8 cellular contexts compared by ENCODE assay signal in genomic region chr4:139655116-139655515, GRCh38. TPM values are rescaled to one million over a fixed set of nuclear protein-coding genes. Genes with fewer than 3 reads are reported as not detected.
A peak's percentile ranks its signal among the peaks of the same experiment; 100 is the strongest.
DNase-seq lines count a peak whose midpoint lies in the region; ATAC-seq, FAIRE-seq and TF ChIP-seq lines count a peak whose summit lies in the region.

No MANE protein-coding gene starts in this region.

- FAIRE-seq in A549 (lab: Jason Lieb, UNC): no peak

- POLR2A ChIA-PET in A549 (lab: Yijun Ruan, JAX): no interaction called here

- peak; percentile 71 for TF ChIP-seq RAD21 in A549 (conservative IDR thresholded peaks at IDR 0.05 in 1 of 2, IDR thresholded peaks at IDR 0.05 in 1 of 2)

- 48% methylated on average over 3 of the region's 3 CpGs for WGBS in A549 (ENCODE audit: missing lambda C conversion rate)

- TF ChIP-seq EP300 in A549 (IDR thresholded peaks at IDR 0.05): no peak

- no peaks in the 10 kb centered on the region for H3K36me3 ChIP-seq in GM06990 (ENCODE audit: control insufficient read depth, insufficient read depth, low read length)

- H3K27me3 ChIP-seq in GM06990 (replicated peaks; ENCODE audit: control insufficient read depth, insufficient read depth, low read length): no peaks in the 10 kb centered on the region

- ATAC-seq in A549 (peak; percentile 41 to 66; a peak in 5 of 6 replicates), HG03439 (IDR thresholded peaks at IDR 0.05; ENCODE audit: unreplicated experiment) (no peak)

- H3K4me2 ChIP-seq in A549: 0 out of 3 replicates have a peak overlapping the region, but pooled peaks have one; percentile 21

- H3K27ac ChIP-seq in A549 (peak overlapping the region in 1 of 2 experiments; percentile 62; a peak in 3 of 6 replicates), VCaP (0 out of 2 replicates have a peak overlapping the region, but pooled peaks have one; percentile 3)

- DNase-seq in A549 (ENCODE audit: low read depth in 1 of 2, low spot score in 1 of 2) (peak in 1 of 2 experiments; percentile 67), GM06990 (ENCODE audit: extremely low read depth, insufficient read length) (no peak), M059J (ENCODE audit: low read depth) (peak; percentile 55), hepatic stellate cell (ENCODE audit: low spot score) (peak; percentile 12), epidermal melanocyte (ENCODE audit: insufficient read length, low spot score) (no peak), NCI-H1930 (lab: John Stamatoyannopoulos, UW) (no peak)

- no peak for TF ChIP-seq POLR2A in A549 (IDR thresholded peaks at IDR 0.05; ENCODE audit: low read length)

- H3K4me3 ChIP-seq in A549: no peak overlapping the region
- no peak overlapping the region for H3K4me3 ChIP-seq in GM06990 (replicated peaks; ENCODE audit: low read depth, low read length)

- TF ChIP-seq CTCF in A549 (IDR thresholded peaks at IDR 0.05): peak; percentile 54
- peak; percentile 44 for TF ChIP-seq CTCF in GM06990 (IDR thresholded peaks at IDR 0.05; ENCODE audit: insufficient read depth, low read length, poor library complexity, severe bottlenecking)
- peak; percentile 82 for TF ChIP-seq CTCF in VCaP (conservative IDR thresholded peaks at IDR 0.05)

- no peaks in the 10 kb centered on the region for H3K9me3 ChIP-seq in A549

- CTCF ChIA-PET in A549 (lab: Yijun Ruan, JAX): interaction anchor here (0.5 to 11.4 kb wide), 19 partner anchors 10 to 1230 kb away, joined by 3 to 260 read pairs (median 4); partner anchors contain the start of gene MGST2

- H3K4me1 ChIP-seq in A549: peaks cover 42% of the 10 kb centered on the region

TF ChIP-seq in A549, 52 proteins besides CTCF, POLR2A, EP300 and RAD21:
- peak; percentile 30; the same call in 1 of the 3 replicates for TF ChIP-seq SMC3 (IDR thresholded peaks at IDR 0.05)
- TF ChIP-seq RARB (CRISPR knock-in tag; IDR thresholded peaks at IDR 0.05): no peak

RNA-seq across cellular contexts. Expression of gene MGST2, which starts 10.5 kb away (rescaled TPM):
- polyA plus RNA-seq in A549 (2011; rRNA removed) (61.1 and 62.1 TPM in 2 replicates), A549 (2017; fragmentation: RNase III; extraction: RNeasy Plus Mini Kit Qiagen cat#74134 plus additional on column Dnase treatment) (44.0 to 45.7 TPM (median 45.0 TPM) in 3 replicates)
- 22.9 and 26.6 TPM in 2 replicates for polyA plus RNA-seq in A549 (2012; cell fraction: cytosol; rRNA removed)
- polyA plus RNA-seq in A549 (2012; cell fraction: nucleus; rRNA removed): 12.1 and 21.3 TPM in 2 replicates
- 9.5 and 14.6 TPM in 2 replicates for polyA minus RNA-seq in A549 (2011; rRNA and poly(A)+ RNA removed)
- total RNA-seq in M059J (2014; rRNA removed; shearing (Covaris generic)): 19.3 and 24.5 TPM in 2 replicates

Comparison
In these comparisons a context has a peak if more than half of its experiments do, and no peak if none do; other contexts are left out.
1. DNase-seq: peak in M059J (single experiment) and hepatic stellate cell (single experiment); none in GM06990 (single experiment), epidermal melanocyte (single experiment) and NCI-H1930 (0 of 2).
2. Peak in every context shown above with its lines, with median percentiles within 50 percentile points of each other: CTCF ChIP-seq.